Comparison of ENCODE assay signal across 17 cellular contexts in genomic region chr14:53882684-53883083, GRCh38.
DNase-seq lines count a peak whose midpoint lies in the region; ATAC-seq, FAIRE-seq and TF ChIP-seq lines count a peak whose summit lies in the region.
"Had no signal": no experiment of that assay in that cellular context is flagged by ENCODE, and none has a peak within 500 bp of the region (broad histone marks: within the 10 kb centered on the region; RNA-seq: fewer than 3 reads in every experiment).

No MANE protein-coding gene starts in this region.

- no peaks in the 10 kb centered on the region for H3K27me3 ChIP-seq in PC-3 (ENCODE audit: low read length)
- H3K27me3 ChIP-seq in hepatocyte: no peaks in the 10 kb centered on the region

- H3K27ac Mint-ChIP-seq in activated CD4-positive, alpha-beta T cell treated with anti-CD3 and anti-CD28 coated beads, Interleukin-2, amount 10 ng/mL, durations not matched to agents 24 days and 14 days: no peak overlapping the region

- H3K27ac ChIP-seq in A549: peak overlapping the region in 1 of 2 experiments; percentile 12; a peak in 2 of 6 replicates
- H3K27ac ChIP-seq in PC-3 (ENCODE audit: low read length): no peak overlapping the region
- H3K27ac ChIP-seq in hepatocyte: no peak overlapping the region
- H3K27ac ChIP-seq: HL-60 had no signal

- in situ Hi-C loops in KBM-7 (cut with MboI; ENCODE audit: low pct_unique_long_range_greater_than_20kb, low sequenced_read_pairs): no loop called here

- H3F3A ChIP-seq in PC-3 (ENCODE audit: low read length, unreplicated experiment): no peaks in the 10 kb centered on the region

- no peak for TF ChIP-seq CTCF in A549 (IDR thresholded peaks at IDR 0.05)
- TF ChIP-seq CTCF in GM20000 (IDR thresholded peaks at IDR 0.05; ENCODE audit: extremely low read depth, missing control alignments): no peak
- no peak for TF ChIP-seq CTCF in PC-3 (conservative IDR thresholded peaks at IDR 0.05; ENCODE audit: low read depth, low read length)
- no peak for TF ChIP-seq CTCF in hepatocyte (IDR thresholded peaks at IDR 0.05; ENCODE audit: poor library complexity)

- peak overlapping the region; percentile 75 for H3K4me2 ChIP-seq in A549
- no peak overlapping the region for H3K4me2 ChIP-seq in PC-3 (ENCODE audit: low read length)
- H3K4me2 ChIP-seq in hepatocyte: no peak overlapping the region

- intact Hi-C loops in PC-3 (cut with micrococcal nuclease): no loop called here
- intact Hi-C loops in activated CD4-positive, alpha-beta T cell treated with anti-CD3 and anti-CD28 coated beads, Interleukin-2, amount 10 ng/mL, durations not matched to agents 24 days and 14 days (cut with micrococcal nuclease): no loop called here

- CTCF ChIA-PET in A549 (lab: Yijun Ruan, JAX): no interaction called here
- CTCF ChIA-PET in PC-3 (lab: Charles Lee): no interaction called here

- H3K36me3 ChIP-seq in PC-3 (ENCODE audit: low read depth, low read length) (no peaks in the 10 kb centered on the region), hepatocyte (replicated peaks; ENCODE audit: insufficient read depth, low read depth) (no peaks in the 10 kb centered on the region)

- no peaks in the 10 kb centered on the region for H3K4me1 Mint-ChIP-seq in activated CD4-positive, alpha-beta T cell treated with anti-CD3 and anti-CD28 coated beads, Interleukin-2, amount 10 ng/mL, durations not matched to agents 24 days and 14 days

- 30% methylated on average over 4 of the region's 4 CpGs for WGBS in A549 (ENCODE audit: missing lambda C conversion rate)
- 36% methylated on average over 4 of the region's 4 CpGs for WGBS in hepatocyte (ENCODE audit: low lambda C conversion rate, missing lambda C conversion rate)

- FAIRE-seq in A549 (lab: Jason Lieb, UNC): no peak

- H3K4me3 Mint-ChIP-seq in activated CD4-positive, alpha-beta T cell treated with anti-CD3 and anti-CD28 coated beads, Interleukin-2, amount 10 ng/mL, durations not matched to agents 24 days and 14 days: no peak overlapping the region

- no peak for ATAC-seq in A549
- ATAC-seq in PC-3: no peak
- no peak for ATAC-seq in GM19035 (IDR thresholded peaks at IDR 0.05; ENCODE audit: unreplicated experiment)
- ATAC-seq: Panc1 had no signal

- POLR2A ChIA-PET in A549 (lab: Yijun Ruan, JAX) (no interaction called here), PC-3 (lab: Charles Lee; ENCODE audit: unreplicated experiment) (no interaction called here)

- no peak for TF ChIP-seq EP300 in A549 (IDR thresholded peaks at IDR 0.05)

- no peaks in the 10 kb centered on the region for H3K9me3 Mint-ChIP-seq in activated CD4-positive, alpha-beta T cell treated with anti-CD3 and anti-CD28 coated beads, Interleukin-2, amount 10 ng/mL, durations not matched to agents 24 days and 14 days

- 0 out of 2 replicates have a peak overlapping the region, but pooled peaks have one; percentile 24 for H2AFZ ChIP-seq in PC-3 (ENCODE audit: low read length)
- peak overlapping the region; percentile 10 for H2AFZ ChIP-seq in hepatocyte

- H3K9ac ChIP-seq in PC-3 (ENCODE audit: low read length): no peak overlapping the region

- H3K36me3 Mint-ChIP-seq in activated CD4-positive, alpha-beta T cell treated with anti-CD3 and anti-CD28 coated beads, Interleukin-2, amount 10 ng/mL, durations not matched to agents 24 days and 14 days (ENCODE audit: low read depth): no peaks in the 10 kb centered on the region

- H3K9me2 ChIP-seq in PC-3 (replicated peaks; ENCODE audit: low read length) (no peaks in the 10 kb centered on the region), hepatocyte (replicated peaks; ENCODE audit: insufficient read depth) (no peaks in the 10 kb centered on the region)

- H3K4me1 ChIP-seq in A549 (peaks cover 33% of the 10 kb centered on the region), PC-3 (ENCODE audit: insufficient read depth, low read length) (no peaks in the 10 kb centered on the region), hepatocyte (ENCODE audit: insufficient read depth) (peaks cover 27% of the 10 kb centered on the region)

- DNase-seq in A549 (ENCODE audit: low read depth in 1 of 2, low spot score in 1 of 2): peak in 1 of 2 experiments; percentile 14
- DNase-seq in GM20000 (ENCODE audit: low spot score): peak; percentile 30
- no peak for DNase-seq in PC-3
- DNase-seq in hepatocyte (ENCODE audit: low spot score): no peak
- no peak for DNase-seq in cerebellum (ENCODE audit: low spot score)
- no peak for DNase-seq in KBM-7
- DNase-seq in activated CD4-positive, alpha-beta T cell treated with anti-CD3 and anti-CD28 coated beads, Interleukin-2, amount 10 ng/mL, durations not matched to agents 24 days and 14 days: no peak
- DNase-seq: Calu3, DMS79 treated with DMSO at 0.1 percent for 48 hours, GF-D8, NCI-H187 treated with DMSO at 0.1 percent for 48 hours, NCI-H446 treated with DMSO at 0.1 percent for 48 hours, NCI-H748 treated with DMSO at 0.1 percent for 48 hours, SHP77 had no signal

- no peak overlapping the region for H3K4me3 ChIP-seq in A549
- no peak overlapping the region for H3K4me3 ChIP-seq in PC-3 (ENCODE audit: low read length)
- H3K4me3 ChIP-seq in hepatocyte: no peak overlapping the region

- H3K9me3 ChIP-seq in A549 (no peaks in the 10 kb centered on the region), PC-3 (ENCODE audit: low read length) (no peaks in the 10 kb centered on the region), hepatocyte (ENCODE audit: low read depth) (no peaks in the 10 kb centered on the region)

- H4K20me1 ChIP-seq in PC-3 (ENCODE audit: low read length): no peaks in the 10 kb centered on the region
- no peaks in the 10 kb centered on the region for H4K20me1 ChIP-seq in hepatocyte (ENCODE audit: insufficient read depth, poor library complexity, severe bottlenecking)

- TF ChIP-seq RAD21 in A549 (conservative IDR thresholded peaks at IDR 0.05 in 1 of 2, IDR thresholded peaks at IDR 0.05 in 1 of 2): no peak

- TF ChIP-seq POLR2A in A549 (IDR thresholded peaks at IDR 0.05; ENCODE audit: low read length): no peak

- BruUV-seq in PC-3 (replicated peaks; lab: Mats Ljungman, UMichigan): no TSS peak

- no peaks in the 10 kb centered on the region for H3K79me2 ChIP-seq in PC-3 (ENCODE audit: low read length)
- H3K79me2 ChIP-seq in hepatocyte: no peaks in the 10 kb centered on the region

- H3K27me3 Mint-ChIP-seq in activated CD4-positive, alpha-beta T cell treated with anti-CD3 and anti-CD28 coated beads, Interleukin-2, amount 10 ng/mL, durations not matched to agents 24 days and 14 days: no peaks in the 10 kb centered on the region

TF ChIP-seq in A549, 52 proteins besides CTCF, POLR2A, EP300 and RAD21:
- TF ChIP-seq EHMT2 (IDR thresholded peaks at IDR 0.05; ENCODE audit: low read depth) (no peak), FOSL2 (IDR thresholded peaks at IDR 0.05) (no peak), FOSL2 (CRISPR knock-in tag; IDR thresholded peaks at IDR 0.05) (no peak), RARB (CRISPR knock-in tag; IDR thresholded peaks at IDR 0.05) (no peak), FOXS1 (CRISPR knock-in tag; IDR thresholded peaks at IDR 0.05) (no peak), ESRRA (IDR thresholded peaks at IDR 0.05; ENCODE audit: borderline replicate concordance, low read length) (no peak), SMC3 (IDR thresholded peaks at IDR 0.05) (no peak), CBX2 (IDR thresholded peaks at IDR 0.05; ENCODE audit: borderline replicate concordance, low read depth) (no peak), ZC3H11A (IDR thresholded peaks at IDR 0.05) (no peak), MYC (IDR thresholded peaks at IDR 0.05; ENCODE audit: borderline replicate concordance, low read length) (no peak), HDAC2 (IDR thresholded peaks at IDR 0.05) (no peak), MAZ (IDR thresholded peaks at IDR 0.05; ENCODE audit: borderline replicate concordance, low read depth, low read length) (no peak), TFCP2L1 (CRISPR knock-in tag; IDR thresholded peaks at IDR 0.05) (no peak), RCOR1 (IDR thresholded peaks at IDR 0.05; ENCODE audit: low read depth, low read length) (no peak), NFE2L2 (conservative IDR thresholded peaks at IDR 0.05; ENCODE audit: low read length) (no peak)
- TF ChIP-seq, protein P1, sequence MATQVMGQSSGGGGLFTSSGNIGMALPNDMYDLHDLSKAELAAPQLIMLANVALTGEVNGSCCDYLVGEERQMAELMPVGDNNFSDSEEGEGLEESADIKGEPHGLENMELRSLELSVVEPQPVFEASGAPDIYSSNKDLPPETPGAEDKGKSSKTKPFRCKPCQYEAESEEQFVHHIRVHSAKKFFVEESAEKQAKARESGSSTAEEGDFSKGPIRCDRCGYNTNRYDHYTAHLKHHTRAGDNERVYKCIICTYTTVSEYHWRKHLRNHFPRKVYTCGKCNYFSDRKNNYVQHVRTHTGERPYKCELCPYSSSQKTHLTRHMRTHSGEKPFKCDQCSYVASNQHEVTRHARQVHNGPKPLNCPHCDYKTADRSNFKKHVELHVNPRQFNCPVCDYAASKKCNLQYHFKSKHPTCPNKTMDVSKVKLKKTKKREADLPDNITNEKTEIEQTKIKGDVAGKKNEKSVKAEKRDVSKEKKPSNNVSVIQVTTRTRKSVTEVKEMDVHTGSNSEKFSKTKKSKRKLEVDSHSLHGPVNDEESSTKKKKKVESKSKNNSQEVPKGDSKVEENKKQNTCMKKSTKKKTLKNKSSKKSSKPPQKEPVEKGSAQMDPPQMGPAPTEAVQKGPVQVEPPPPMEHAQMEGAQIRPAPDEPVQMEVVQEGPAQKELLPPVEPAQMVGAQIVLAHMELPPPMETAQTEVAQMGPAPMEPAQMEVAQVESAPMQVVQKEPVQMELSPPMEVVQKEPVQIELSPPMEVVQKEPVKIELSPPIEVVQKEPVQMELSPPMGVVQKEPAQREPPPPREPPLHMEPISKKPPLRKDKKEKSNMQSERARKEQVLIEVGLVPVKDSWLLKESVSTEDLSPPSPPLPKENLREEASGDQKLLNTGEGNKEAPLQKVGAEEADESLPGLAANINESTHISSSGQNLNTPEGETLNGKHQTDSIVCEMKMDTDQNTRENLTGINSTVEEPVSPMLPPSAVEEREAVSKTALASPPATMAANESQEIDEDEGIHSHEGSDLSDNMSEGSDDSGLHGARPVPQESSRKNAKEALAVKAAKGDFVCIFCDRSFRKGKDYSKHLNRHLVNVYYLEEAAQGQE (IDR thresholded peaks at IDR 0.05): no peak
